14 cellular contexts compared by ENCODE assay signal in genomic region chr2:216033403-216033802, GRCh38. TPM values are rescaled to one million over a fixed set of nuclear protein-coding genes. Genes with fewer than 3 reads are reported as not detected.
DNase-seq lines count a peak whose midpoint lies in the region; ATAC-seq and TF ChIP-seq lines count a peak whose summit lies in the region.
"Had no signal": no experiment of that assay in that cellular context is flagged by ENCODE, and none has a peak within 500 bp of the region (broad histone marks: within the 10 kb centered on the region; RNA-seq: fewer than 3 reads in every experiment).

No MANE protein-coding gene starts in this region.

- H3K9me3 ChIP-seq in OCI-LY3 (ENCODE audit: insufficient read depth, low read length) = no peaks in the 10 kb centered on the region
- H3K9me3 ChIP-seq: HAP-1 had no signal

- peaks cover 4% of the 10 kb centered on the region for H3K36me3 ChIP-seq in OCI-LY3 (replicated peaks; ENCODE audit: low read depth, low read length)
- H3K36me3 ChIP-seq: HAP-1 had no signal

- no peaks in the 10 kb centered on the region for H3K27me3 ChIP-seq in OCI-LY3 (ENCODE audit: low read depth, low read length)

- peak overlapping the region; percentile 80 for H3K9ac ChIP-seq in OCI-LY3 (ENCODE audit: low read length)

- no peak overlapping the region for H2AFZ ChIP-seq in OCI-LY3 (ENCODE audit: low read depth, low read length)

- ATAC-seq in GM18498 (IDR thresholded peaks at IDR 0.05; ENCODE audit: unreplicated experiment) (peak; percentile 32), HG02943 (IDR thresholded peaks at IDR 0.05; ENCODE audit: low read depth, unreplicated experiment) (peak; percentile 42)

- DNase-seq in GM20000 (ENCODE audit: low spot score) (peak; percentile 23), ureter (ENCODE audit: low spot score) (no peak), HK-2 (ENCODE audit: unreplicated experiment) (no peak)
- no peak for DNase-seq in effector CD8-positive, alpha-beta T cell (lab: John Stamatoyannopoulos, UW)
- DNase-seq in activated effector memory CD4-positive, alpha-beta T cell treated with anti-CD3 and anti-CD28 coated beads, Interleukin-2, amount 50 U/mL, for 16 hours = no peak
- DNase-seq: DMS153, NCI-H1092, SIG-M5 had no signal

- H4K20me1 ChIP-seq in OCI-LY3 (ENCODE audit: insufficient read depth, low read length) = no peaks in the 10 kb centered on the region

- H3K79me2 ChIP-seq in OCI-LY3 (ENCODE audit: low read length) = no peaks in the 10 kb centered on the region

- TF ChIP-seq CTCF in GM20000 (IDR thresholded peaks at IDR 0.05; ENCODE audit: extremely low read depth, missing control alignments) (no peak), OCI-LY3 (IDR thresholded peaks at IDR 0.05; ENCODE audit: low read depth, low read length) (no peak)

- peak overlapping the region; percentile 70 for H3K4me2 ChIP-seq in OCI-LY3 (ENCODE audit: low read length)

- H3K27ac ChIP-seq in OCI-LY3 (ENCODE audit: low read length) = peak overlapping the region; percentile 99
- H3K27ac ChIP-seq: C4-2B had no signal

- H3K4me1 ChIP-seq in OCI-LY3 (ENCODE audit: low read length) = peaks cover 56% of the 10 kb centered on the region

- peak overlapping the region; percentile 67 for H3K4me3 ChIP-seq in OCI-LY3 (ENCODE audit: low read length)
- H3K4me3 ChIP-seq: HAP-1, lung had no signal

RNA-seq across cellular contexts. Expression of gene MREG, which starts 20.1 kb away (rescaled TPM):
- 13.8 TPM for total RNA-seq in ureter

RNA-seq across cellular contexts. Expression of gene PECR, which starts 48.2 kb away (rescaled TPM):
- 6.3 TPM for total RNA-seq in ureter

RNA-seq across cellular contexts. Expression of gene TMEM169, which starts 48.3 kb away (rescaled TPM):
- total RNA-seq in ureter = 0.21 TPM
